ENCODE assay signal across 20 cellular contexts in the genomic region with DNA sequence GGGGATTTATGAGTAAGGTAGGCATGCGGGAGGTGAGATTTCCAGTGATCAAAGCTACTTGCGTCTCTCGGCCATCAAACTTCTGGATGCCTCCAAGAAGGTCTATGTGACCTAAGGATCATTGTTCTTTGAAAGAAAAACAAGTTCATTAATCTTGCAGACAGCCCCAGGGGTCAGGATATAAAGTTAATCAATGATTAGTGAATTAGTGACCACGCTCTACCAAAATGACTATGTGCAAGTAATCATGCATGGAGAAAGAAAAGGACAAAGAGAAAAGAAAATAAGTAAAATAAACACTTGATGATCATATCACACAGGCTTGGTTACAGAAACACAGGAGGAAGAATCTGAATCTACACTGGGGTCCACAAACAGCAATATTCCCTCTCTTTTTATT. TPM values are rescaled to one million over a fixed set of nuclear protein-coding genes. Genes with fewer than 3 reads are reported as not detected.
DNase-seq lines count a peak whose midpoint lies in the region; ATAC-seq and TF ChIP-seq lines count a peak whose summit lies in the region.
"Had no signal": no experiment of that assay in that cellular context is flagged by ENCODE, and none has a peak within 500 bp of the region (broad histone marks: within the 10 kb centered on the region; RNA-seq: fewer than 3 reads in every experiment).

No MANE protein-coding gene starts in this region.

- no peak for TF ChIP-seq CTCF in progenitor cell of endocrine pancreas (IDR thresholded peaks at IDR 0.05; ENCODE audit: unreplicated experiment)

- H3K9me3 Mint-ChIP-seq in progenitor cell of endocrine pancreas (ENCODE audit: low read depth) = peaks cover 22% of the 10 kb centered on the region
- peaks cover 10 to 16% of the 10 kb centered on the region in 2 donors for H3K9me3 Mint-ChIP-seq in stimulated activated naive B cell treated with anti-CD40 and anti-IgM and Interleukin-4, amounts not matched to agents 10 μg/mL and 1 μg/mL and 100 μg/mL, for 72 hours
- no peaks in the 10 kb centered on the region for H3K9me3 Mint-ChIP-seq in activated T-helper 17 cell treated with anti-CD3 and anti-CD28 coated beads, Interleukin-2, amount 50 U/mL, for 72 hours

- no peak overlapping the region for H3K4me3 Mint-ChIP-seq in progenitor cell of endocrine pancreas (ENCODE audit: low read depth)
- no peak overlapping the region for H3K4me3 Mint-ChIP-seq in stimulated activated naive B cell treated with anti-CD40 and anti-IgM and Interleukin-4, amounts not matched to agents 10 μg/mL and 1 μg/mL and 100 μg/mL, for 72 hours
- H3K4me3 Mint-ChIP-seq in activated T-helper 17 cell treated with anti-CD3 and anti-CD28 coated beads, Interleukin-2, amount 50 U/mL, for 72 hours = no peak overlapping the region
- H3K4me3 Mint-ChIP-seq: CD14-positive monocyte; CD4-positive, alpha-beta T cell; CD8-positive, alpha-beta memory T cell had no signal

- DNase-seq in kidney glomerular epithelial cell (lab: John Stamatoyannopoulos, UW) (peak; percentile 22), progenitor cell of endocrine pancreas (ENCODE audit: low spot score, unreplicated experiment) (no peak), SK-N-DZ (ENCODE audit: low spot score) (no peak)
- DNase-seq in stimulated activated naive B cell treated with anti-CD40 and anti-IgM and Interleukin-4, amounts not matched to agents 10 μg/mL and 1 μg/mL and 100 μg/mL, for 72 hours = no peak
- DNase-seq: 8988T; ACHN; AML-193; BE2C; Calu3; CD4-positive, alpha-beta T cell; CD8-positive, alpha-beta memory T cell; DMS53; DND-41; GM23248; H7; HCEC 1CT had no signal

- peak; percentile 51 for ATAC-seq in GM18907 (IDR thresholded peaks at IDR 0.05; ENCODE audit: unreplicated experiment)
- ATAC-seq in stimulated activated naive B cell treated with anti-CD40 and anti-IgM and Interleukin-4, amounts not matched to agents 10 μg/mL and 1 μg/mL and 100 μg/mL, for 72 hours (replicated peaks) = no peak
- no peak for ATAC-seq in activated T-helper 17 cell treated with anti-CD3 and anti-CD28 coated beads, Interleukin-2, amount 50 U/mL, for 72 hours (replicated peaks)
- ATAC-seq: A549 had no signal

- H3K27ac Mint-ChIP-seq in progenitor cell of endocrine pancreas = peak overlapping the region; percentile 54
- H3K27ac Mint-ChIP-seq in stimulated activated naive B cell treated with anti-CD40 and anti-IgM and Interleukin-4, amounts not matched to agents 10 μg/mL and 1 μg/mL and 100 μg/mL, for 72 hours = no peak overlapping the region
- no peak overlapping the region for H3K27ac Mint-ChIP-seq in activated T-helper 17 cell treated with anti-CD3 and anti-CD28 coated beads, Interleukin-2, amount 50 U/mL, for 72 hours
- H3K27ac Mint-ChIP-seq: CD14-positive monocyte; CD4-positive, alpha-beta T cell; CD8-positive, alpha-beta memory T cell had no signal

- H3K36me3 Mint-ChIP-seq in progenitor cell of endocrine pancreas (ENCODE audit: insufficient read depth) = no peaks in the 10 kb centered on the region
- peaks cover 0 to 2% of the 10 kb centered on the region in 2 donors for H3K36me3 Mint-ChIP-seq in stimulated activated naive B cell treated with anti-CD40 and anti-IgM and Interleukin-4, amounts not matched to agents 10 μg/mL and 1 μg/mL and 100 μg/mL, for 72 hours
- H3K36me3 Mint-ChIP-seq in activated T-helper 17 cell treated with anti-CD3 and anti-CD28 coated beads, Interleukin-2, amount 50 U/mL, for 72 hours (ENCODE audit: low read depth) = no peaks in the 10 kb centered on the region
- H3K36me3 Mint-ChIP-seq: CD14-positive monocyte; CD8-positive, alpha-beta memory T cell had no signal

- H3K4me1 Mint-ChIP-seq in progenitor cell of endocrine pancreas (ENCODE audit: low read depth) = peaks cover 7% of the 10 kb centered on the region
- no peaks in the 10 kb centered on the region for H3K4me1 Mint-ChIP-seq in stimulated activated naive B cell treated with anti-CD40 and anti-IgM and Interleukin-4, amounts not matched to agents 10 μg/mL and 1 μg/mL and 100 μg/mL, for 72 hours
- no peaks in the 10 kb centered on the region for H3K4me1 Mint-ChIP-seq in activated T-helper 17 cell treated with anti-CD3 and anti-CD28 coated beads, Interleukin-2, amount 50 U/mL, for 72 hours
- H3K4me1 Mint-ChIP-seq: CD14-positive monocyte; CD8-positive, alpha-beta memory T cell had no signal

- no peaks in the 10 kb centered on the region for H3K27me3 Mint-ChIP-seq in progenitor cell of endocrine pancreas
- no peaks in the 10 kb centered on the region for H3K27me3 Mint-ChIP-seq in stimulated activated naive B cell treated with anti-CD40 and anti-IgM and Interleukin-4, amounts not matched to agents 10 μg/mL and 1 μg/mL and 100 μg/mL, for 72 hours
- H3K27me3 Mint-ChIP-seq in activated T-helper 17 cell treated with anti-CD3 and anti-CD28 coated beads, Interleukin-2, amount 50 U/mL, for 72 hours = peaks cover 39% of the 10 kb centered on the region

RNA-seq across cellular contexts. Expression of a gene that starts 42.5 kb away (rescaled TPM):
- total RNA-seq in progenitor cell of endocrine pancreas = 46.2 and 47.9 TPM in 2 replicates
- under 1 TPM in 1 of 2 donors, not detected in 1; 0.90 TPM for total RNA-seq in activated T-helper 17 cell treated with anti-CD3 and anti-CD28 coated beads, Interleukin-2, amount 50 U/mL, for 72 hours
- 12.0 and 17.2 TPM in 2 replicates for polyA plus RNA-seq in SK-N-DZ (2014; cell fraction: cytosol; rRNA removed)
- polyA plus RNA-seq in SK-N-DZ (2014; cell fraction: nucleus; rRNA removed) = 20.7 and 24.1 TPM in 2 replicates
- polyA plus RNA-seq: CD8-positive, alpha-beta memory T cell had no signal

Comparison
In these comparisons a context has a peak if more than half of its experiments do, and no peak if none do; other contexts are left out.
1. RNA of a gene that starts 42.5 kb away (total RNA-seq): 46.2 to 47.9 TPM in progenitor cell of endocrine pancreas; 0.90 TPM in activated T-helper 17 cell treated with anti-CD3 and anti-CD28 coated beads, Interleukin-2, amount 50 U/mL, for 72 hours; every median in the first group is over 10 times any median in the second.